Comparison of ENCODE assay signal across 13 cellular contexts in the genomic region with DNA sequence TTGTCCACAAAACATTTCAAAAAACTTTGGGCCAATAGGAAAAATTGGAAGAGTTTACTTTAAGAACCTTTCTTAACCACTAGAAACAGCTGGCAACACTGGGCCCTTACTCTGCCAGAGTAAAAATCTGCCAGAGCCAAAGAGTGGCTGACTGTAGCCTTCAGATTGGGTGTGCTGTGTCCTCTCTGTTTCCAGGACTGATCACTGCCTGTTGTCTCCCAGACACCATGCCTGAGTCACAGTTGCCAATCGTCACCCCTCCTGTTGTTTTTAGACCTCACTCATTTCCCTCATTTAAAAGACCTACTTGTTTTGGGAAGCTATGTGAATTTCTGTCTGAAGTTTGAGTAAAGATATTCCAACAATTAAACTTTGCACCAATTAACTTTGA.
DNase-seq lines count a peak whose midpoint lies in the region; ATAC-seq and TF ChIP-seq lines count a peak whose summit lies in the region.
"Had no signal": no experiment of that assay in that cellular context is flagged by ENCODE, and none has a peak within 500 bp of the region (broad histone marks: within the 10 kb centered on the region; RNA-seq: fewer than 3 reads in every experiment).

No MANE protein-coding gene starts in this region.

- no peaks in the 10 kb centered on the region for H3K36me3 ChIP-seq in body of pancreas (replicated peaks in 1 of 2; ENCODE audit: insufficient read depth in 1 of 2, low read depth in 2 of 2)
- no peaks in the 10 kb centered on the region for H3K36me3 ChIP-seq in thoracic aorta
- no peaks in the 10 kb centered on the region for H3K36me3 ChIP-seq in WERI-Rb-1
- H3K36me3 ChIP-seq: thyroid gland had no signal

- peak; percentile 33 for ATAC-seq in body of pancreas
- peak; percentile 91 for ATAC-seq in right cardiac atrium
- no peak for ATAC-seq in thoracic aorta (ENCODE audit: insufficient number of reproducible peaks, low FRiP score, low read depth)
- ATAC-seq: activated T-helper 17 cell treated with anti-CD3 and anti-CD28 coated beads, Interleukin-2, amount 50 U/mL, for 72 hours; naive thymus-derived CD8-positive, alpha-beta T cell; T-cell had no signal

- H3K4me3 ChIP-seq in body of pancreas (no peak overlapping the region), right cardiac atrium (ENCODE audit: low read length) (no peak overlapping the region), thoracic aorta (no peak overlapping the region), WERI-Rb-1 (ENCODE audit: low read depth, low read length) (no peak overlapping the region)
- H3K4me3 ChIP-seq: thyroid gland had no signal

- DNase-seq in M059J (ENCODE audit: low read depth) (peak; percentile 54), body of pancreas (peak in 1 of 4 donors; percentile 3), right cardiac atrium (peak; percentile 53 to 83 (median 65)), thoracic aorta (ENCODE audit: low spot score) (peak; percentile 4), activated T-cell treated with anti-CD3 and anti-CD28 coated beads for 4 hours (no peak), WERI-Rb-1 (no peak), pons (ENCODE audit: low spot score) (no peak)
- DNase-seq: activated CD4-positive, alpha-beta T cell treated with anti-CD3 and anti-CD28 coated beads, Interleukin-2, amount 10 ng/mL, durations not matched to agents 24 days and 14 days; naive thymus-derived CD8-positive, alpha-beta T cell; NCI-H1417 treated with DMSO at 0.1 percent for 48 hours; T-cell had no signal

- H3K27ac ChIP-seq in body of pancreas, result peak overlapping the region in 2 of 4 donors; percentile 19 to 27
- no peak overlapping the region for H3K27ac ChIP-seq in right cardiac atrium (ENCODE audit: low read length)
- H3K27ac ChIP-seq in thoracic aorta, result peak overlapping the region in 1 of 2 donors; percentile 18
- no peak overlapping the region for H3K27ac ChIP-seq in WERI-Rb-1
- H3K27ac ChIP-seq: thyroid gland had no signal

- H3K9me3 ChIP-seq in body of pancreas (no peaks in the 10 kb centered on the region), right cardiac atrium (ENCODE audit: control insufficient read depth, low read length) (no peaks in the 10 kb centered on the region), thoracic aorta (no peaks in the 10 kb centered on the region), WERI-Rb-1 (ENCODE audit: severe bottlenecking) (no peaks in the 10 kb centered on the region)
- H3K9me3 ChIP-seq: thyroid gland had no signal

- WGBS in body of pancreas, 2 donors, result 36 to 38% methylated on average over 1 of the region's 1 CpG
- 11% methylated on average over 1 of the region's 1 CpG for WGBS in right cardiac atrium

- TF ChIP-seq POLR2A in body of pancreas (IDR thresholded peaks at IDR 0.05), result no peak

- intact Hi-C loops in body of pancreas (cut with DNase I) (no loop called here), right cardiac atrium (cut with DNase I) (no loop called here)

- H3K27me3 ChIP-seq in body of pancreas (no peaks in the 10 kb centered on the region), right cardiac atrium (ENCODE audit: control insufficient read depth, insufficient read depth) (no peaks in the 10 kb centered on the region), thoracic aorta (replicated peaks; ENCODE audit: insufficient read depth) (no peaks in the 10 kb centered on the region), WERI-Rb-1 (ENCODE audit: insufficient read depth, low read depth, severe bottlenecking) (no peaks in the 10 kb centered on the region)
- H3K27me3 ChIP-seq: thyroid gland had no signal

- H3K4me1 ChIP-seq in body of pancreas, result peaks cover 7% of the 10 kb centered on the region
- peaks cover 4% of the 10 kb centered on the region for H3K4me1 ChIP-seq in right cardiac atrium (ENCODE audit: control insufficient read depth, insufficient read depth, low read length)
- H3K4me1 ChIP-seq in thoracic aorta (ENCODE audit: control insufficient read depth in 1 of 2, low read depth in 2 of 2), result peaks cover 5 to 32% of the 10 kb centered on the region in 2 donors

- TF ChIP-seq CTCF in body of pancreas (IDR thresholded peaks at IDR 0.05) (no peak), thoracic aorta (IDR thresholded peaks at IDR 0.05) (no peak), WERI-Rb-1 (IDR thresholded peaks at IDR 0.05; ENCODE audit: low read depth, low read length) (no peak)

Comparison
In these comparisons a context has a peak if more than half of its experiments do, and no peak if none do; other contexts are left out.
1. DNase-seq: peak in M059J (single experiment), right cardiac atrium (3 of 3) and thoracic aorta (single experiment); none in activated T-cell treated with anti-CD3 and anti-CD28 coated beads for 4 hours (single experiment), WERI-Rb-1 (single experiment) and pons (single experiment).